18 cellular contexts compared by ENCODE assay signal in genomic region chr11:129737535-129738230, GRCh38.
A peak's percentile ranks its signal among the peaks of the same experiment; 100 is the strongest.
DNase-seq lines count a peak whose midpoint lies in the region; ATAC-seq, FAIRE-seq and TF ChIP-seq lines count a peak whose summit lies in the region.
"Had no signal": no experiment of that assay in that cellular context is flagged by ENCODE, and none has a peak within 500 bp of the region (broad histone marks: within the 10 kb centered on the region; RNA-seq: fewer than 3 reads in every experiment).

No MANE protein-coding gene starts in this region.

- no peaks in the 10 kb centered on the region for H3K36me3 Mint-ChIP-seq in mesothelial cell of epicardium
- H3K36me3 Mint-ChIP-seq: CD14-positive monocyte; CD8-positive, alpha-beta T cell had no signal

- in situ Hi-C loops in Panc1 (cut with HindIII; ENCODE audit: low pct_unique_long_range_greater_than_20kb, low sequenced_read_pairs) (no loop called here), KBM-7 (cut with MboI; ENCODE audit: low pct_unique_long_range_greater_than_20kb, low sequenced_read_pairs) (loop anchor here (25.0 kb wide), 1 partner anchor 350 kb away; the partner anchor contains the start of gene BARX2)

- H3K27ac Mint-ChIP-seq in mesothelial cell of epicardium: peak overlapping the region; percentile 57
- H3K27ac Mint-ChIP-seq: CD14-positive monocyte; CD8-positive, alpha-beta T cell; HFFc6 had no signal

- H3K27me3 ChIP-seq in Panc1 (ENCODE audit: control insufficient read depth, insufficient read depth, low read length): no peaks in the 10 kb centered on the region; the same call in none of the 2 replicates

- H3K27ac ChIP-seq in Panc1 (ENCODE audit: low read length): no peak overlapping the region
- H3K27ac ChIP-seq: 22Rv1 had no signal

- no peak for FAIRE-seq in urothelium cell line (lab: Jason Lieb, UNC)
- FAIRE-seq: D721Med, GM12878, HepG2, HTR-8/SVneo had no signal

- intact Hi-C loops in Panc1 (cut with micrococcal nuclease; ENCODE audit: unreplicated experiment): no loop called here

- H3K4me1 Mint-ChIP-seq in mesothelial cell of epicardium: peaks cover 32% of the 10 kb centered on the region
- H3K4me1 Mint-ChIP-seq: CD14-positive monocyte had no signal

- POLR2A ChIA-PET in Panc1 (lab: Charles Lee): no interaction called here

- no peaks in the 10 kb centered on the region; the same call in 1 of the 2 replicates for H3K4me1 ChIP-seq in Panc1 (ENCODE audit: control insufficient read depth, insufficient read depth, low read length)

- H3K4me3 ChIP-seq in Panc1 (ENCODE audit: low read depth in 2 of 2, low read length in 2 of 2): no peak overlapping the region
- H3K4me3 ChIP-seq: GM12878 had no signal

- no TSS peak for BruUV-seq in Panc1 (replicated peaks; lab: Mats Ljungman, UMichigan)

- ATAC-seq in Panc1: 0 out of 2 replicates have a peak, but pooled peaks have one; percentile 30
- ATAC-seq: CD8-positive, alpha-beta T cell; GM12878; HepG2 had no signal

- H3K4me3 Mint-ChIP-seq in mesothelial cell of epicardium: no peak overlapping the region
- H3K4me3 Mint-ChIP-seq: CD8-positive, alpha-beta T cell; HFFc6 had no signal

- TF ChIP-seq CTCF in Panc1 (IDR thresholded peaks at IDR 0.05): no peak
- TF ChIP-seq CTCF in mesothelial cell of epicardium (IDR thresholded peaks at IDR 0.05; ENCODE audit: unreplicated experiment): no peak

- H3K36me3 ChIP-seq in Panc1 (ENCODE audit: control insufficient read depth, insufficient read depth, low read length): no peaks in the 10 kb centered on the region

- peaks cover 13% of the 10 kb centered on the region for H3K27me3 Mint-ChIP-seq in mesothelial cell of epicardium (ENCODE audit: low read depth)

- CTCF ChIA-PET in Panc1 (lab: Charles Lee): no interaction called here

- peaks cover 18% of the 10 kb centered on the region for H3K9me3 Mint-ChIP-seq in mesothelial cell of epicardium
- H3K9me3 Mint-ChIP-seq: CD14-positive monocyte; CD8-positive, alpha-beta T cell; HFFc6 had no signal

- no peaks in the 10 kb centered on the region for H3K9me3 ChIP-seq in Panc1 (ENCODE audit: control insufficient read depth, insufficient read depth, low read depth, low read length)

- DNase-seq in DMS79 treated with DMSO at 0.1 percent for 48 hours (lab: John Stamatoyannopoulos, UW) (peak; percentile 18), DMS79 (lab: John Stamatoyannopoulos, UW) (no peak), Panc1 (ENCODE audit: low read depth, low spot score) (no peak), mesothelial cell of epicardium (ENCODE audit: low spot score in 2 of 2, unreplicated experiment in 2 of 2) (no peak), urothelium cell line (ENCODE audit: low spot score) (peak; percentile 9), NCI-H345 treated with DMSO at 0.1 percent for 48 hours (lab: John Stamatoyannopoulos, UW; ENCODE audit: unreplicated experiment) (no peak), DMS114 treated with DMSO at 0.1 percent for 48 hours (lab: John Stamatoyannopoulos, UW; ENCODE audit: unreplicated experiment) (no peak), KBM-7 (no peak)
- DNase-seq: CD8-positive, alpha-beta T cell; COR-L47; HCEC 1CT; HFFc6 had no signal

Comparison
In these comparisons a context has a peak if more than half of its experiments do, and no peak if none do; other contexts are left out.
1. DNase-seq: peak in DMS79 treated with DMSO at 0.1 percent for 48 hours (single experiment) and urothelium cell line (single experiment); none in DMS79 (single experiment), Panc1 (single experiment), mesothelial cell of epicardium (0 of 2), NCI-H345 treated with DMSO at 0.1 percent for 48 hours (single experiment), DMS114 treated with DMSO at 0.1 percent for 48 hours (single experiment) and KBM-7 (single experiment).